18 cellular contexts compared by ENCODE assay signal in genomic region chr1:47930215-47930885, GRCh38.
A peak's percentile ranks its signal among the peaks of the same experiment; 100 is the strongest.
DNase-seq lines count a peak whose midpoint lies in the region; ATAC-seq, FAIRE-seq and TF ChIP-seq lines count a peak whose summit lies in the region.
"Had no signal": no experiment of that assay in that cellular context is flagged by ENCODE, and none has a peak within 500 bp of the region (broad histone marks: within the 10 kb centered on the region; RNA-seq: fewer than 3 reads in every experiment).

No MANE protein-coding gene starts in this region.

- H3K4me3 ChIP-seq in HepG2 (replicated peaks in 1 of 3; ENCODE audit: insufficient read depth in 1 of 3, low read depth in 2 of 3, low read length in 3 of 3) (no peak overlapping the region), right lobe of liver (no peak overlapping the region), SK-N-SH (ENCODE audit: low read depth in 2 of 2, low read length in 1 of 2) (no peak overlapping the region), hepatocyte (no peak overlapping the region)
- H3K4me3 ChIP-seq: GM12878, HAP-1, Peyer's patch, SJCRH30 had no signal

- FAIRE-seq in HepG2 (lab: Jason Lieb, UNC): no peak
- FAIRE-seq: A204.1, GM12878, HTR-8/SVneo had no signal

- H3K4me2 ChIP-seq in HepG2 (ENCODE audit: low read depth, low read length) (no peak overlapping the region), SK-N-SH (no peak overlapping the region), hepatocyte (no peak overlapping the region)

- no peaks in the 10 kb centered on the region for H3F3A ChIP-seq in SK-N-SH (replicated peaks; ENCODE audit: insufficient read depth)

- TF ChIP-seq EP300 in HepG2 (IDR thresholded peaks at IDR 0.05; ENCODE audit: low read depth in 2 of 2, low read length in 2 of 2): no peak
- TF ChIP-seq EP300 in HepG2 (CRISPR knock-in tag; IDR thresholded peaks at IDR 0.05; ENCODE audit: borderline replicate concordance): no peak
- no peak for TF ChIP-seq EP300 in SK-N-SH (IDR thresholded peaks at IDR 0.05; ENCODE audit: borderline replicate concordance in 1 of 2, low read depth in 1 of 2, low read length in 1 of 2)

- TF ChIP-seq POLR2A in HepG2 (IDR thresholded peaks at IDR 0.05; ENCODE audit: insufficient read depth in 1 of 2, low read depth in 2 of 2, low read length in 2 of 2): no peak
- no peak for TF ChIP-seq POLR2A in right lobe of liver (IDR thresholded peaks at IDR 0.05)

- intact Hi-C loops in HepG2 (cut with micrococcal nuclease; ENCODE audit: unreplicated experiment) (loop anchor here (2.0 to 5.0 kb wide), 2 partner anchors 18 to 63 kb away; no protein-coding TSS in a partner anchor), right lobe of liver (cut with DNase I) (no loop called here)

- DNase-seq in HepG2 (ENCODE audit: low spot score): no peak
- DNase-seq in right lobe of liver: no peak
- peak; percentile 31 for DNase-seq in SK-N-SH
- peak; percentile 45 for DNase-seq in hepatocyte (ENCODE audit: low spot score)
- no peak for DNase-seq in COR-L47 (lab: John Stamatoyannopoulos, UW)
- no peak for DNase-seq in anterior cingulate cortex (lab: John Stamatoyannopoulos, UW)
- DNase-seq in NCI-H1930 (lab: John Stamatoyannopoulos, UW): no peak
- DNase-seq: DMS79 treated with DMSO at 0.1 percent for 48 hours, NCI-H1417, NCI-H1694 treated with DMSO at 0.1 percent for 48 hours, NCI-H446 treated with DMSO at 0.1 percent for 48 hours, Peyer's patch, SJCRH30 had no signal

- no peak overlapping the region for H3K9ac ChIP-seq in HepG2 (ENCODE audit: insufficient read depth, low read depth, low read length)
- H3K9ac ChIP-seq in SK-N-SH: no peak overlapping the region

- TF ChIP-seq RAD21 in HepG2 (CRISPR knock-in tag; IDR thresholded peaks at IDR 0.05) (no peak), SK-N-SH (IDR thresholded peaks at IDR 0.05; ENCODE audit: low read length) (no peak)

- H2AFZ ChIP-seq in HepG2 (ENCODE audit: low read length) (no peak overlapping the region), SK-N-SH (ENCODE audit: low read depth) (no peak overlapping the region), hepatocyte (no peak overlapping the region)

- H3K27me3 ChIP-seq in HepG2 (ENCODE audit: control insufficient read depth in 1 of 2, insufficient read depth in 2 of 2, low read length in 2 of 2): peaks cover 0 to 12% of the 10 kb centered on the region in 2 experiments; a peak in 3 of 5 replicates
- no peaks in the 10 kb centered on the region for H3K27me3 ChIP-seq in right lobe of liver
- H3K27me3 ChIP-seq in SK-N-SH (ENCODE audit: insufficient read depth): no peaks in the 10 kb centered on the region
- no peaks in the 10 kb centered on the region for H3K27me3 ChIP-seq in hepatocyte
- H3K27me3 ChIP-seq: Peyer's patch, SJCRH30 had no signal

- H3K79me2 ChIP-seq in HepG2 (ENCODE audit: insufficient read depth, low read length) (no peaks in the 10 kb centered on the region), SK-N-SH (ENCODE audit: insufficient read depth) (no peaks in the 10 kb centered on the region), hepatocyte (no peaks in the 10 kb centered on the region)

- H3K4me1 ChIP-seq in HepG2 (ENCODE audit: insufficient read depth, low read length) (peaks cover 60% of the 10 kb centered on the region), right lobe of liver (peaks cover 0 to 20% (median 0%) of the 10 kb centered on the region in 4 donors), SK-N-SH (ENCODE audit: control insufficient read depth in 1 of 2, insufficient read depth in 2 of 2, low read depth in 1 of 2, low read length in 1 of 2) (peaks cover 0 to 24% of the 10 kb centered on the region in 2 experiments; a peak in 1 of 4 replicates), hepatocyte (ENCODE audit: insufficient read depth) (peaks cover 15% of the 10 kb centered on the region)
- H3K4me1 ChIP-seq: HAP-1 had no signal

- H3K9me3 ChIP-seq in HepG2 (ENCODE audit: low read length) (no peaks in the 10 kb centered on the region), right lobe of liver (no peaks in the 10 kb centered on the region), SK-N-SH (no peaks in the 10 kb centered on the region), hepatocyte (ENCODE audit: low read depth) (no peaks in the 10 kb centered on the region)
- H3K9me3 ChIP-seq: HAP-1, Peyer's patch, SJCRH30 had no signal

- no peaks in the 10 kb centered on the region for H3K36me3 ChIP-seq in HepG2 (replicated peaks in 1 of 2; ENCODE audit: control insufficient read depth in 1 of 2, insufficient read depth in 2 of 2, low read length in 2 of 2)
- H3K36me3 ChIP-seq in right lobe of liver: no peaks in the 10 kb centered on the region
- no peaks in the 10 kb centered on the region for H3K36me3 ChIP-seq in SK-N-SH (replicated peaks in 1 of 2; ENCODE audit: control insufficient read depth in 1 of 2, insufficient read depth in 2 of 2, low read length in 1 of 2)
- H3K36me3 ChIP-seq in hepatocyte (replicated peaks; ENCODE audit: insufficient read depth, low read depth): no peaks in the 10 kb centered on the region
- H3K36me3 ChIP-seq: HAP-1, Peyer's patch, SJCRH30 had no signal

- in situ Hi-C loops in HepG2 (cut with HindIII; ENCODE audit: extremely low pct_ligation_motif_present, low pct_unique_long_range_greater_than_20kb): loop anchor here (5.0 kb wide), 2 partner anchors 148 to 193 kb away; no protein-coding TSS in a partner anchor

- CTCF ChIA-PET in HepG2 (lab: Yijun Ruan, JAX; ENCODE audit: low intra/inter-chr PET ratio, low total read pairs): interaction anchor here (2.0 to 2.3 kb wide), 3 partner anchors 145 to 192 kb away, joined by 7 to 27 read pairs (median 20); no protein-coding TSS in a partner anchor
- CTCF ChIA-PET in SK-N-SH (lab: Yijun Ruan, JAX): interaction anchor here (1.0 to 1.6 kb wide), 3 partner anchors 144 to 192 kb away, joined by 3 to 5 read pairs (median 4); no protein-coding TSS in a partner anchor

- no TSS peak for BruUV-seq in HepG2 (replicated peaks; lab: Mats Ljungman, UMichigan)

- WGBS in HepG2 (ENCODE audit: low lambda C conversion rate): 62% methylated on average over 5 of the region's 9 CpGs
- WGBS in right lobe of liver (ENCODE audit: insufficient coverage, low coverage, low lambda C conversion rate, missing lambda C conversion rate): 60% methylated on average over 1 of the region's 9 CpGs
- 41% methylated on average over 6 of the region's 9 CpGs for WGBS in SK-N-SH (ENCODE audit: low lambda C conversion rate)
- WGBS in hepatocyte (ENCODE audit: low lambda C conversion rate, missing lambda C conversion rate): 67% methylated on average over 9 of the region's 9 CpGs

- ATAC-seq in HepG2: peak; percentile 49
- ATAC-seq in right lobe of liver: no peak
- no peak for ATAC-seq in HG02759 (IDR thresholded peaks at IDR 0.05; ENCODE audit: unreplicated experiment)
- ATAC-seq: GM12878 had no signal

- TF ChIP-seq CTCF in HepG2 (CRISPR knock-in tag; IDR thresholded peaks at IDR 0.05) (0 out of 2 replicates have a peak, but pooled peaks have one; percentile 15), right lobe of liver (IDR thresholded peaks at IDR 0.05) (no peak), SK-N-SH (IDR thresholded peaks at IDR 0.05) (no peak), hepatocyte (IDR thresholded peaks at IDR 0.05; ENCODE audit: poor library complexity) (peak; percentile 5)

- no peaks in the 10 kb centered on the region for H3K9me2 ChIP-seq in SK-N-SH
- H3K9me2 ChIP-seq in hepatocyte (replicated peaks; ENCODE audit: insufficient read depth): no peaks in the 10 kb centered on the region

- POLR2A ChIA-PET in HepG2 (lab: Yijun Ruan, JAX): interaction anchor here (1.6 to 6.8 kb wide), 2 partner anchors 12 to 17 kb away, joined by 8 to 39 read pairs; no protein-coding TSS in a partner anchor
- POLR2A ChIA-PET in SK-N-SH (lab: Yijun Ruan, JAX): no interaction called here

- H4K20me1 ChIP-seq in HepG2 (ENCODE audit: insufficient read depth, low read length) (no peaks in the 10 kb centered on the region), SK-N-SH (ENCODE audit: insufficient read depth) (no peaks in the 10 kb centered on the region), hepatocyte (ENCODE audit: insufficient read depth, poor library complexity, severe bottlenecking) (no peaks in the 10 kb centered on the region)

- H3K27ac ChIP-seq in HepG2 (ENCODE audit: extremely low read length, insufficient read depth, low read length) (no peak overlapping the region), right lobe of liver (no peak overlapping the region), SK-N-SH (ENCODE audit: low read depth in 2 of 2, low read length in 1 of 2) (no peak overlapping the region; a peak in 1 of 4 replicates), hepatocyte (no peak overlapping the region)
- H3K27ac ChIP-seq: Peyer's patch, SJCRH30 had no signal

TF ChIP-seq in HepG2, 621 proteins besides CTCF, POLR2A, EP300 and RAD21 (continues in another document):
- TF ChIP-seq ZNF230 (CRISPR knock-in tag; IDR thresholded peaks at IDR 0.05) (no peak), ZNF354B (CRISPR knock-in tag; IDR thresholded peaks at IDR 0.05) (no peak)

TF ChIP-seq in SK-N-SH, 30 proteins besides CTCF, POLR2A, EP300 and RAD21:
- TF ChIP-seq CHD2 (IDR thresholded peaks at IDR 0.05; ENCODE audit: low read length, partially characterized antibody): no peak

Comparison
In these comparisons a context has a peak if more than half of its experiments do, and no peak if none do; other contexts are left out.
1. CTCF ChIP-seq: peak in HepG2 (single experiment) and hepatocyte (single experiment); none in right lobe of liver (0 of 4) and SK-N-SH (single experiment).
2. DNase-seq: peak in SK-N-SH (single experiment) and hepatocyte (single experiment); none in HepG2 (single experiment), right lobe of liver (0 of 3), COR-L47 (single experiment), anterior cingulate cortex (0 of 58) and NCI-H1930 (0 of 2).
3. Of the 25 proteins assayed by ChIP-seq in both HepG2 and SK-N-SH: peak only in HepG2: CTCF and ZBTB33; only in SK-N-SH: none; in both: none; in neither: 23.